Comparison of ENCODE assay signal across 8 cellular contexts in genomic region chr6:41735427-41736206, GRCh38. TPM values are rescaled to one million over a fixed set of nuclear protein-coding genes. Genes with fewer than 3 reads are reported as not detected.
A peak's percentile ranks its signal among the peaks of the same experiment; 100 is the strongest.
DNase-seq lines count a peak whose midpoint lies in the region; ATAC-seq and TF ChIP-seq lines count a peak whose summit lies in the region.

TFEB (minus strand) TSS chr6:41735608; CDS start chr6:41691213, 44,395 bp downstream.

- ATAC-seq in HG02642 (IDR thresholded peaks at IDR 0.05; ENCODE audit: poor library complexity, unreplicated experiment), result peak; percentile 54
- ATAC-seq in heart left ventricle, result peak; percentile 47 to 76 (median 68)
- ATAC-seq in upper lobe of left lung (ENCODE audit: low FRiP score in 2 of 2), result peak; percentile 91 to 94

- DNase-seq in GM12865 (ENCODE audit: low read depth), result peak; percentile 93
- peak; percentile 83 for DNase-seq in NCI-H1105 treated with DMSO at 0.1 percent for 48 hours (lab: John Stamatoyannopoulos, UW)
- peak; percentile 91 for DNase-seq in T follicular helper cell (ENCODE audit: low read depth)
- DNase-seq in heart left ventricle, result peak; percentile 95 to 97 (median 96)
- peak; percentile 95 to 99 (median 96) for DNase-seq in posterior cingulate gyrus
- peak; percentile 98 to 99 for DNase-seq in upper lobe of left lung

- peak within 1 kb of the TSS; percentile 89 for H3K27ac ChIP-seq in adipose tissue (ENCODE audit: low read depth, low read length)
- peak within 1 kb of the TSS; percentile 98 to 100 (median 98) for H3K27ac ChIP-seq in heart left ventricle
- H3K27ac ChIP-seq in upper lobe of left lung, result peak within 1 kb of the TSS; percentile 94 to 99 (median 96)

- WGBS in adipose tissue, 3 donors, result 7 to 8% (median 7%) methylated on average over 42 to 50 of the region's 50 CpGs
- 7 to 13% (median 10%) methylated on average over 24 to 50 of the region's 50 CpGs for WGBS in heart left ventricle, 4 donors
- WGBS in upper lobe of left lung, 2 donors, result 7 to 32% methylated on average over 12 to 41 of the region's 50 CpGs

- no peak for TF ChIP-seq EP300 in upper lobe of left lung (IDR thresholded peaks at IDR 0.05)

- H3K36me3 ChIP-seq in heart left ventricle (peaks cover 0 to 3% (median 0%) of the 10 kb centered on the region in 9 donors), upper lobe of left lung (peaks cover 0 to 2% (median 0%) of the 10 kb centered on the region in 4 donors)

- peak; percentile 28 to 52 for TF ChIP-seq POLR2A in heart left ventricle (IDR thresholded peaks at IDR 0.05)
- peak in 2 of 4 donors; percentile 12 to 61 for TF ChIP-seq POLR2A in upper lobe of left lung (IDR thresholded peaks at IDR 0.05)

- intact Hi-C loops in heart left ventricle (cut with DNase I) (loop anchor here in 8 of 10 donors (1.0 to 5.0 kb wide), 7 partner anchors 29 to 53 kb away; partner anchors contain the start of gene FRS3 (in 6 of the 8)), posterior cingulate gyrus (cut with DNase I) (loop anchor here (1.0 to 5.0 kb wide), 3 partner anchors 29 to 53 kb away; partner anchors contain the start of gene FRS3)

- no peaks in the 10 kb centered on the region for H3K27me3 ChIP-seq in heart left ventricle
- H3K27me3 ChIP-seq in upper lobe of left lung, result no peaks in the 10 kb centered on the region

- peak; percentile 90 for TF ChIP-seq CTCF in GM12865 (IDR thresholded peaks at IDR 0.05; ENCODE audit: insufficient read depth, low read depth, low read length, missing control alignments)
- TF ChIP-seq CTCF in heart left ventricle (IDR thresholded peaks at IDR 0.05), result peak; percentile 82 to 100 (median 95)
- peak; percentile 98 to 100 (median 99) for TF ChIP-seq CTCF in upper lobe of left lung (IDR thresholded peaks at IDR 0.05)

- H3K4me1 ChIP-seq in heart left ventricle (peaks cover 10 to 41% (median 32%) of the 10 kb centered on the region in 12 donors), upper lobe of left lung (peaks cover 23 to 39% (median 31%) of the 10 kb centered on the region in 4 donors)

- H3K4me3 ChIP-seq in GM12865 (ENCODE audit: low read depth, low read length), result peak within 1 kb of the TSS; percentile 83
- peak within 1 kb of the TSS; percentile 75 to 100 (median 96) for H3K4me3 ChIP-seq in heart left ventricle
- peak within 1 kb of the TSS; percentile 76 to 98 (median 93) for H3K4me3 ChIP-seq in upper lobe of left lung

- H3K9me3 ChIP-seq in heart left ventricle (no peaks in the 10 kb centered on the region), upper lobe of left lung (no peaks in the 10 kb centered on the region)

RNA-seq across cellular contexts. Expression of gene TFEB, which starts in this region (rescaled TPM):
- polyA plus RNA-seq in adipose tissue (10 to 100 TPM; 10.1 to 18.1 (median 13.9) TPM), heart left ventricle (10 to 100 TPM; 37.7 to 40.1 TPM)
- total RNA-seq in heart left ventricle (10 to 100 TPM; 26.2 to 47.2 (median 41.1) TPM), upper lobe of left lung (10 to 100 TPM; 20.2 to 46.0 (median 27.3) TPM)

Comparison
In these comparisons a context has a peak if more than half of its experiments do, and no peak if none do; other contexts are left out.
1. Peak in every context shown above with its lines: DNase-seq, ATAC-seq, H3K4me3 ChIP-seq and H3K27ac ChIP-seq.